In genomic region chr20:18628330-18628941, GRCh38 we compare ENCODE assay signal across 9 cellular contexts. TPM values are rescaled to one million over a fixed set of nuclear protein-coding genes. Genes with fewer than 3 reads are reported as not detected.
DNase-seq lines count a peak whose midpoint lies in the region; ATAC-seq and TF ChIP-seq lines count a peak whose summit lies in the region.
"Had no signal": no experiment of that assay in that cellular context is flagged by ENCODE, and none has a peak within 500 bp of the region (broad histone marks: within the 10 kb centered on the region; RNA-seq: fewer than 3 reads in every experiment).

No MANE protein-coding gene starts in this region.

- H3K9me3 ChIP-seq in esophagus squamous epithelium: no peaks in the 10 kb centered on the region

- no peaks in the 10 kb centered on the region for H3K9me3 Mint-ChIP-seq in activated CD8-positive, alpha-beta T cell treated with anti-CD3 and anti-CD28 coated beads for 36 hours
- no peaks in the 10 kb centered on the region for H3K9me3 Mint-ChIP-seq in activated CD8-positive, alpha-beta T cell treated with anti-CD3 and anti-CD28 coated beads, Interleukin-2, amount 10 ng/mL, durations not matched to agents 7 days and 5 days (ENCODE audit: insufficient read depth)

- H3K27ac ChIP-seq in esophagus squamous epithelium (no peak overlapping the region), coronary artery (no peak overlapping the region)

- CTCF ChIA-PET in activated CD8-positive, alpha-beta T cell treated with anti-CD3 and anti-CD28 coated beads for 36 hours (lab: Charles Lee): no interaction called here
- CTCF ChIA-PET in activated CD8-positive, alpha-beta T cell treated with anti-CD3 and anti-CD28 coated beads, Interleukin-2, amount 10 ng/mL, durations not matched to agents 7 days and 5 days (lab: Charles Lee): interaction anchor here (0.6 kb wide), 1 partner anchor 12 kb away, joined by 3 read pairs; no protein-coding TSS in a partner anchor

- H3K4me1 Mint-ChIP-seq in activated CD8-positive, alpha-beta T cell treated with anti-CD3 and anti-CD28 coated beads for 36 hours (ENCODE audit: low read depth): no peaks in the 10 kb centered on the region
- no peaks in the 10 kb centered on the region for H3K4me1 Mint-ChIP-seq in activated CD8-positive, alpha-beta T cell treated with anti-CD3 and anti-CD28 coated beads, Interleukin-2, amount 10 ng/mL, durations not matched to agents 7 days and 5 days (ENCODE audit: low read depth)

- no peak overlapping the region for H3K4me3 Mint-ChIP-seq in activated CD8-positive, alpha-beta T cell treated with anti-CD3 and anti-CD28 coated beads for 36 hours
- H3K4me3 Mint-ChIP-seq in activated CD8-positive, alpha-beta T cell treated with anti-CD3 and anti-CD28 coated beads, Interleukin-2, amount 10 ng/mL, durations not matched to agents 7 days and 5 days: no peak overlapping the region

- ATAC-seq in activated CD8-positive, alpha-beta T cell treated with anti-CD3 and anti-CD28 coated beads for 36 hours: no peak
- ATAC-seq in activated CD8-positive, alpha-beta T cell treated with anti-CD3 and anti-CD28 coated beads, Interleukin-2, amount 10 ng/mL, durations not matched to agents 7 days and 5 days: no peak
- ATAC-seq in GM19035 (IDR thresholded peaks at IDR 0.05; ENCODE audit: unreplicated experiment) (no peak), GM19452 (IDR thresholded peaks at IDR 0.05; ENCODE audit: unreplicated experiment) (no peak)

- 79 to 83% methylated on average over 7 to 8 of the region's 12 CpGs for WGBS in esophagus squamous epithelium, 2 donors

- TF ChIP-seq POLR2A in esophagus squamous epithelium (IDR thresholded peaks at IDR 0.05): no peak

- no peaks in the 10 kb centered on the region for H3K27me3 ChIP-seq in esophagus squamous epithelium

- H3K4me1 ChIP-seq in esophagus squamous epithelium: peaks cover 0 to 5% (median 0%) of the 10 kb centered on the region in 3 donors

- peaks cover 0 to 27% (median 0%) of the 10 kb centered on the region in 3 donors for H3K36me3 ChIP-seq in esophagus squamous epithelium

- intact Hi-C loops in activated CD8-positive, alpha-beta T cell treated with anti-CD3 and anti-CD28 coated beads for 36 hours (cut with micrococcal nuclease): no loop called here
- intact Hi-C loops in esophagus squamous epithelium (cut with DNase I): no loop called here

- H3K36me3 Mint-ChIP-seq in activated CD8-positive, alpha-beta T cell treated with anti-CD3 and anti-CD28 coated beads for 36 hours (ENCODE audit: low read depth): peaks cover 17% of the 10 kb centered on the region
- H3K36me3 Mint-ChIP-seq in activated CD8-positive, alpha-beta T cell treated with anti-CD3 and anti-CD28 coated beads, Interleukin-2, amount 10 ng/mL, durations not matched to agents 7 days and 5 days (ENCODE audit: low read depth): peaks cover 2% of the 10 kb centered on the region

- H3K27me3 Mint-ChIP-seq in activated CD8-positive, alpha-beta T cell treated with anti-CD3 and anti-CD28 coated beads for 36 hours: no peaks in the 10 kb centered on the region
- H3K27me3 Mint-ChIP-seq in activated CD8-positive, alpha-beta T cell treated with anti-CD3 and anti-CD28 coated beads, Interleukin-2, amount 10 ng/mL, durations not matched to agents 7 days and 5 days (ENCODE audit: low read depth): no peaks in the 10 kb centered on the region

- TF ChIP-seq CTCF in activated CD8-positive, alpha-beta T cell treated with anti-CD3 and anti-CD28 coated beads for 36 hours (IDR thresholded peaks at IDR 0.05): peak; percentile 36
- TF ChIP-seq CTCF in esophagus squamous epithelium (IDR thresholded peaks at IDR 0.05): peak in 5 of 6 experiments; percentile 37 to 72 (median 43)
- TF ChIP-seq CTCF in coronary artery (IDR thresholded peaks at IDR 0.05): no peak

- DNase-seq in activated CD8-positive, alpha-beta T cell treated with anti-CD3 and anti-CD28 coated beads for 36 hours: peak; percentile 13
- no peak for DNase-seq in activated CD8-positive, alpha-beta T cell treated with anti-CD3 and anti-CD28 coated beads, Interleukin-2, amount 10 ng/mL, durations not matched to agents 7 days and 5 days
- DNase-seq in NCI-H2171 treated with DMSO at 0.1 percent for 48 hours (lab: John Stamatoyannopoulos, UW) (peak; percentile 50), esophagus squamous epithelium (lab: John Stamatoyannopoulos, UW) (no peak), coronary artery (ENCODE audit: low spot score) (no peak)
- DNase-seq in stimulated activated CD8-positive, alpha-beta memory T cell treated with anti-CD3 and anti-CD28 coated beads, Interleukin-4, amount 100 ng/mL, for 48 hours: peak; percentile 30
- DNase-seq: stimulated activated CD4-positive, alpha-beta T cell treated with anti-CD3 and anti-CD28 coated beads, Interleukin-4, amount 100 ng/mL, for 4 hours had no signal

- H3K4me3 ChIP-seq in esophagus squamous epithelium: no peak overlapping the region
- H3K4me3 ChIP-seq in coronary artery: no peak overlapping the region

- POLR2A ChIA-PET in activated CD8-positive, alpha-beta T cell treated with anti-CD3 and anti-CD28 coated beads for 36 hours (lab: Charles Lee): no interaction called here
- POLR2A ChIA-PET in activated CD8-positive, alpha-beta T cell treated with anti-CD3 and anti-CD28 coated beads, Interleukin-2, amount 10 ng/mL, durations not matched to agents 7 days and 5 days (lab: Charles Lee): no interaction called here

- no peak overlapping the region for H3K27ac Mint-ChIP-seq in activated CD8-positive, alpha-beta T cell treated with anti-CD3 and anti-CD28 coated beads for 36 hours
- no peak overlapping the region for H3K27ac Mint-ChIP-seq in activated CD8-positive, alpha-beta T cell treated with anti-CD3 and anti-CD28 coated beads, Interleukin-2, amount 10 ng/mL, durations not matched to agents 7 days and 5 days

RNA-seq across cellular contexts. Expression of gene DTD1, which starts 40.6 kb away (rescaled TPM):
- total RNA-seq in activated CD8-positive, alpha-beta T cell treated with anti-CD3 and anti-CD28 coated beads for 36 hours: 10 to 100 TPM; 52.3 to 53.5 TPM
- total RNA-seq in activated CD8-positive, alpha-beta T cell treated with anti-CD3 and anti-CD28 coated beads, Interleukin-2, amount 10 ng/mL, durations not matched to agents 7 days and 5 days: 10 to 100 TPM; 25.9 to 28.5 TPM
- 10 to 100 TPM; 27.3 to 54.0 (median 35.2) TPM for total RNA-seq in esophagus squamous epithelium

Comparison
In these comparisons a context has a peak if more than half of its experiments do, and no peak if none do; other contexts are left out.
1. DNase-seq: peak in activated CD8-positive, alpha-beta T cell treated with anti-CD3 and anti-CD28 coated beads for 36 hours (single experiment), NCI-H2171 treated with DMSO at 0.1 percent for 48 hours (single experiment) and stimulated activated CD8-positive, alpha-beta memory T cell treated with anti-CD3 and anti-CD28 coated beads, Interleukin-4, amount 100 ng/mL, for 48 hours (single experiment); none in activated CD8-positive, alpha-beta T cell treated with anti-CD3 and anti-CD28 coated beads, Interleukin-2, amount 10 ng/mL, durations not matched to agents 7 days and 5 days (single experiment), esophagus squamous epithelium (single experiment) and coronary artery (single experiment).